Comparison of ENCODE assay signal across 35 cellular contexts in the genomic region with DNA sequence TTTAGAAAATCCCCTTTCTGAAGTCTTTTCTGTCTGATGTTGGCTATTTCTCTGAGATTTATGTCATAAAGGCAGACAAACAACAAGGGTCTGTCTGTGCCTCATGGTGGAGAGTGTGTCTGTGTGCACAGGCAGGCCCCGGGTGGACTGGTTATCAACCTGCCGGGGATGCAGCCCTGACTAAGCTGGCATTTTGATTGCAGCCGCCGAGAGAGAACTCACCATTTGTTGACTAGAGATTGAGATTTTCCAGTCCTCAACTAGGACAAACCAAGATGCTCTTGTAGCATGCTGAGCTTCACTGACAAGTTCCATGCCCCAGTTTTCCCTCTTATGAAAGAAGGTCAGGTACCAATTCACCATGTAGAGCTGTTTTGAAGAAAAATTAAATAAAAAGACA.
DNase-seq lines count a peak whose midpoint lies in the region; TF ChIP-seq lines count a peak whose summit lies in the region.
"Had no signal": no experiment of that assay in that cellular context is flagged by ENCODE, and none has a peak within 500 bp of the region (broad histone marks: within the 10 kb centered on the region; RNA-seq: fewer than 3 reads in every experiment).

No MANE protein-coding gene starts in this region.

- H3K4me3 Mint-ChIP-seq in osteocyte (ENCODE audit: unreplicated experiment) (no peak overlapping the region), glutamatergic neuron (ENCODE audit: unreplicated experiment) (no peak overlapping the region), nephron progenitor cell (no peak overlapping the region)
- H3K4me3 Mint-ChIP-seq: B cell; CD14-positive monocyte; CD4-positive, alpha-beta memory T cell; CD4-positive, alpha-beta T cell; CD4-positive, CD25-positive, alpha-beta regulatory T cell; CD8-positive, alpha-beta memory T cell; CD8-positive, alpha-beta T cell had no signal

- no peaks in the 10 kb centered on the region for H3K27me3 ChIP-seq in esophagus muscularis mucosa
- H3K27me3 ChIP-seq: BE2C; BLaER1; BLaER1 treated with 17β-estradiol and CSF1 and Interleukin-3, amounts not matched to agents 10 nM and 100 nM had no signal

- H3K36me3 Mint-ChIP-seq in osteocyte (ENCODE audit: unreplicated experiment) = no peaks in the 10 kb centered on the region
- H3K36me3 Mint-ChIP-seq in glutamatergic neuron (ENCODE audit: unreplicated experiment) = peaks cover 6% of the 10 kb centered on the region
- H3K36me3 Mint-ChIP-seq in nephron progenitor cell (ENCODE audit: low read depth) = no peaks in the 10 kb centered on the region
- H3K36me3 Mint-ChIP-seq: CD14-positive monocyte; CD4-positive, alpha-beta memory T cell; CD4-positive, CD25-positive, alpha-beta regulatory T cell; CD8-positive, alpha-beta memory T cell; CD8-positive, alpha-beta T cell had no signal

- TF ChIP-seq CTCF in esophagus muscularis mucosa (IDR thresholded peaks at IDR 0.05) (no peak), osteocyte (IDR thresholded peaks at IDR 0.05) (no peak), glutamatergic neuron (IDR thresholded peaks at IDR 0.05; ENCODE audit: partially characterized antibody, unreplicated experiment) (no peak), nephron progenitor cell (IDR thresholded peaks at IDR 0.05) (no peak)

- 88% methylated on average over 4 of the region's 4 CpGs for WGBS in esophagus muscularis mucosa

- H3K27ac Mint-ChIP-seq in osteocyte (ENCODE audit: unreplicated experiment) (no peak overlapping the region), glutamatergic neuron (ENCODE audit: unreplicated experiment) (no peak overlapping the region), nephron progenitor cell (no peak overlapping the region)
- H3K27ac Mint-ChIP-seq: B cell; CD4-positive, alpha-beta memory T cell; CD4-positive, alpha-beta T cell; CD4-positive, CD25-positive, alpha-beta regulatory T cell; CD8-positive, alpha-beta memory T cell; CD8-positive, alpha-beta T cell had no signal

- H3K27me3 Mint-ChIP-seq in osteocyte (ENCODE audit: unreplicated experiment) = no peaks in the 10 kb centered on the region
- H3K27me3 Mint-ChIP-seq in glutamatergic neuron (ENCODE audit: unreplicated experiment) = peaks cover 4% of the 10 kb centered on the region
- H3K27me3 Mint-ChIP-seq in nephron progenitor cell (ENCODE audit: low read depth, poor library complexity) = peaks cover 12% of the 10 kb centered on the region
- H3K27me3 Mint-ChIP-seq: CD4-positive, CD25-positive, alpha-beta regulatory T cell had no signal

- TF ChIP-seq POLR2A in esophagus muscularis mucosa (IDR thresholded peaks at IDR 0.05; ENCODE audit: low read depth) = no peak

- TF ChIP-seq EP300 in esophagus muscularis mucosa (IDR thresholded peaks at IDR 0.05) = no peak

- H3K4me3 ChIP-seq in esophagus muscularis mucosa = no peak overlapping the region
- H3K4me3 ChIP-seq: A549; BLaER1; BLaER1 treated with 17β-estradiol and CSF1 and Interleukin-3, amounts not matched to agents 10 nM and 100 nM had no signal

- no peak overlapping the region for H3K27ac ChIP-seq in esophagus muscularis mucosa (replicated peaks in 1 of 4)
- H3K27ac ChIP-seq: 22Rv1; A549; BLaER1; BLaER1 treated with 17β-estradiol and CSF1 and Interleukin-3, amounts not matched to agents 10 nM and 100 nM; C4-2B had no signal

- H3K4me1 ChIP-seq in esophagus muscularis mucosa = no peaks in the 10 kb centered on the region
- H3K4me1 ChIP-seq: A549, BE2C, Caco-2 had no signal

- intact Hi-C loops in esophagus muscularis mucosa (cut with DNase I) = no loop called here

- H3K4me1 Mint-ChIP-seq in osteocyte (ENCODE audit: unreplicated experiment) = no peaks in the 10 kb centered on the region
- no peaks in the 10 kb centered on the region for H3K4me1 Mint-ChIP-seq in glutamatergic neuron (ENCODE audit: low read depth, unreplicated experiment)
- H3K4me1 Mint-ChIP-seq in nephron progenitor cell = peaks cover 10% of the 10 kb centered on the region
- H3K4me1 Mint-ChIP-seq: CD14-positive monocyte; CD4-positive, CD25-positive, alpha-beta regulatory T cell; CD8-positive, alpha-beta memory T cell had no signal

- peaks cover 4% of the 10 kb centered on the region for H3K9me3 Mint-ChIP-seq in osteocyte (ENCODE audit: unreplicated experiment)
- peaks cover 8% of the 10 kb centered on the region for H3K9me3 Mint-ChIP-seq in glutamatergic neuron (ENCODE audit: unreplicated experiment)
- H3K9me3 Mint-ChIP-seq in nephron progenitor cell = peaks cover 27% of the 10 kb centered on the region
- H3K9me3 Mint-ChIP-seq: CD8-positive, alpha-beta T cell had no signal

- H3K9me3 ChIP-seq in esophagus muscularis mucosa = no peaks in the 10 kb centered on the region
- H3K9me3 ChIP-seq: A549, BE2C, BLaER1, Caco-2 had no signal

- H3K36me3 ChIP-seq in esophagus muscularis mucosa = no peaks in the 10 kb centered on the region
- H3K36me3 ChIP-seq: BE2C; BLaER1; BLaER1 treated with 17β-estradiol and CSF1 and Interleukin-3, amounts not matched to agents 10 nM and 100 nM had no signal

- DNase-seq in G401 (ENCODE audit: low spot score) = peak; percentile 5
- peak; percentile 22 for DNase-seq in SK-N-DZ (ENCODE audit: low spot score)
- DNase-seq in esophagus muscularis mucosa (ENCODE audit: extremely low spot score) = peak; percentile 50
- DNase-seq in osteocyte (ENCODE audit: extremely low spot score, unreplicated experiment) = peak; percentile 64
- no peak for DNase-seq in globus pallidus (ENCODE audit: low spot score)
- no peak for DNase-seq in glutamatergic neuron
- no peak for DNase-seq in nephron progenitor cell
- no peak for DNase-seq in NCI-H526 treated with DMSO at 0.1 percent for 48 hours (lab: John Stamatoyannopoulos, UW)
- DNase-seq: 8988T; ACHN; AML-193; BE2C; C1 segment of cervical spinal cord; Caco-2; Calu3; CD4-positive, alpha-beta memory T cell; CD4-positive, alpha-beta T cell; CD4-positive, CD25-positive, alpha-beta regulatory T cell; CD8-positive, alpha-beta memory T cell; CD8-positive, alpha-beta T cell; COR-L47; DMS 273 treated with DMSO at 0.1 percent for 48 hours; DMS153; DMS53; DMS79; DMS79 treated with DMSO at 0.1 percent for 48 hours; DND-41; EL had no signal

- in situ Hi-C loops in G401 (cut with HindIII; ENCODE audit: low sequenced_read_pairs) = no loop called here

Comparison
In these comparisons a context has a peak if more than half of its experiments do, and no peak if none do; other contexts are left out.
1. DNase-seq: peak in G401 (single experiment), SK-N-DZ (single experiment), esophagus muscularis mucosa (single experiment) and osteocyte (single experiment); none in globus pallidus (single experiment), glutamatergic neuron (single experiment), nephron progenitor cell (single experiment) and NCI-H526 treated with DMSO at 0.1 percent for 48 hours (single experiment).